Comparison of ENCODE assay signal across 9 cellular contexts in genomic region chr7:150420987-150421674, GRCh38. TPM values are rescaled to one million over a fixed set of nuclear protein-coding genes. Genes with fewer than 3 reads are reported as not detected.
DNase-seq lines count a peak whose midpoint lies in the region; ATAC-seq and TF ChIP-seq lines count a peak whose summit lies in the region.
"Had no signal": no experiment of that assay in that cellular context is flagged by ENCODE, and none has a peak within 500 bp of the region (broad histone marks: within the 10 kb centered on the region; RNA-seq: fewer than 3 reads in every experiment).

No MANE protein-coding gene starts in this region.

- H3K27me3 ChIP-seq in adrenal gland: no peaks in the 10 kb centered on the region
- no peaks in the 10 kb centered on the region for H3K27me3 ChIP-seq in right atrium auricular region
- H3K27me3 ChIP-seq in gastrocnemius medialis: no peaks in the 10 kb centered on the region

- no peaks in the 10 kb centered on the region for H3K36me3 ChIP-seq in adrenal gland (replicated peaks in 1 of 2)
- no peaks in the 10 kb centered on the region for H3K36me3 ChIP-seq in right atrium auricular region
- H3K36me3 ChIP-seq in gastrocnemius medialis: no peaks in the 10 kb centered on the region
- H3K36me3 ChIP-seq: BLaER1 treated with 17β-estradiol and CSF1 and Interleukin-3, amounts not matched to agents 10 nM and 100 nM had no signal

- H3K27ac ChIP-seq in adrenal gland (no peak overlapping the region), right atrium auricular region (no peak overlapping the region), gastrocnemius medialis (no peak overlapping the region)
- H3K27ac ChIP-seq: BLaER1 treated with 17β-estradiol and CSF1 and Interleukin-3, amounts not matched to agents 10 nM and 100 nM had no signal

- H3K4me3 Mint-ChIP-seq in T-helper 1 cell treated with Interleukin-12 subunit alpha and Interleukin-12 subunit beta and Interleukin-4 antibody, amounts not matched to agents 30 μg/mL and 1 μg/mL, for 36 hours: no peak overlapping the region

- peak; percentile 94 for ATAC-seq in HG02938 (IDR thresholded peaks at IDR 0.05; ENCODE audit: unreplicated experiment)
- ATAC-seq in gastrocnemius medialis: peak; percentile 97 to 99

- TF ChIP-seq CTCF in adrenal gland (IDR thresholded peaks at IDR 0.05) (peak; percentile 84 to 94 (median 88)), right atrium auricular region (IDR thresholded peaks at IDR 0.05) (peak; percentile 77 to 92), gastrocnemius medialis (IDR thresholded peaks at IDR 0.05 in 4 of 5, conservative IDR thresholded peaks at IDR 0.05 in 1 of 5) (peak; percentile 66 to 94 (median 77))

- in situ Hi-C loops in gastrocnemius medialis (cut with MboI; ENCODE audit: low sequenced_read_pairs in 4 of 4): loop anchor here in 2 of 4 donors (25.0 kb wide), 1 partner anchor 134 kb away; no protein-coding TSS in a partner anchor

- DNase-seq in NCI-H2196 (lab: John Stamatoyannopoulos, UW; ENCODE audit: unreplicated experiment) (peak; percentile 28), NCI-H2196 treated with DMSO at 0.1 percent for 48 hours (lab: John Stamatoyannopoulos, UW; ENCODE audit: unreplicated experiment) (no peak), NCI-H1694 (lab: John Stamatoyannopoulos, UW) (peak; percentile 78), adrenal gland (peak; percentile 79 to 94 (median 89)), right atrium auricular region (ENCODE audit: low spot score) (peak; percentile 86), gastrocnemius medialis (peak; percentile 57 to 65)

- H3K4me3 ChIP-seq in adrenal gland: no peak overlapping the region
- H3K4me3 ChIP-seq in right atrium auricular region: no peak overlapping the region
- H3K4me3 ChIP-seq in gastrocnemius medialis: peak overlapping the region in 1 of 4 donors; percentile 32
- H3K4me3 ChIP-seq: BLaER1 treated with 17β-estradiol and CSF1 and Interleukin-3, amounts not matched to agents 10 nM and 100 nM had no signal

- H3K4me1 ChIP-seq in adrenal gland (replicated peaks in 1 of 2) (no peaks in the 10 kb centered on the region), right atrium auricular region (no peaks in the 10 kb centered on the region), gastrocnemius medialis (no peaks in the 10 kb centered on the region)

- TF ChIP-seq POLR2A in adrenal gland (IDR thresholded peaks at IDR 0.05): no peak
- TF ChIP-seq POLR2A in gastrocnemius medialis (IDR thresholded peaks at IDR 0.05): no peak

- H3K27me3 Mint-ChIP-seq in T-helper 1 cell treated with Interleukin-12 subunit alpha and Interleukin-12 subunit beta and Interleukin-4 antibody, amounts not matched to agents 30 μg/mL and 1 μg/mL, for 36 hours (ENCODE audit: low read depth): peaks cover 10% of the 10 kb centered on the region

- 14 to 17% (median 15%) methylated on average over 27 of the region's 27 CpGs for WGBS in adrenal gland, 4 donors

- H3K9me3 Mint-ChIP-seq in T-helper 1 cell treated with Interleukin-12 subunit alpha and Interleukin-12 subunit beta and Interleukin-4 antibody, amounts not matched to agents 30 μg/mL and 1 μg/mL, for 36 hours: no peaks in the 10 kb centered on the region

- peaks cover 9% of the 10 kb centered on the region for H3K4me1 Mint-ChIP-seq in T-helper 1 cell treated with Interleukin-12 subunit alpha and Interleukin-12 subunit beta and Interleukin-4 antibody, amounts not matched to agents 30 μg/mL and 1 μg/mL, for 36 hours (ENCODE audit: low read depth)

- H3K36me3 Mint-ChIP-seq in T-helper 1 cell treated with Interleukin-12 subunit alpha and Interleukin-12 subunit beta and Interleukin-4 antibody, amounts not matched to agents 30 μg/mL and 1 μg/mL, for 36 hours (ENCODE audit: low read depth): peaks cover 5% of the 10 kb centered on the region

- intact Hi-C loops in adrenal gland (cut with DNase I): no loop called here
- intact Hi-C loops in gastrocnemius medialis (cut with DNase I; ENCODE audit: low total_unique reads): loop anchor here (1.0 to 2.0 kb wide), 3 partner anchors 16 to 135 kb away; a partner anchor contains a TSS

- H3K9me3 ChIP-seq in adrenal gland (replicated peaks in 1 of 3): no peaks in the 10 kb centered on the region
- H3K9me3 ChIP-seq in right atrium auricular region: no peaks in the 10 kb centered on the region
- no peaks in the 10 kb centered on the region for H3K9me3 ChIP-seq in gastrocnemius medialis
- H3K9me3 ChIP-seq: BLaER1 treated with 17β-estradiol and CSF1 and Interleukin-3, amounts not matched to agents 10 nM and 100 nM had no signal

- peak overlapping the region; percentile 37 for H3K27ac Mint-ChIP-seq in T-helper 1 cell treated with Interleukin-12 subunit alpha and Interleukin-12 subunit beta and Interleukin-4 antibody, amounts not matched to agents 30 μg/mL and 1 μg/mL, for 36 hours

RNA-seq across cellular contexts. Expression of gene GIMAP8, which starts 29.3 kb away (rescaled TPM):
- total RNA-seq in adrenal gland (10 to 100 TPM in 5 of 8 donors, 1 to 10 TPM in 3; 8.2 to 18.4 (median 11.6) TPM), right atrium auricular region (1 to 10 TPM; 6.6 to 9.6 TPM), gastrocnemius medialis (10 to 100 TPM in 1 of 4 donors, 1 to 10 TPM in 3; 5.4 to 10.4 (median 7.1) TPM)
- 1 to 10 TPM; 6.1 to 9.3 (median 6.8) TPM for polyA plus RNA-seq in adrenal gland

RNA-seq across cellular contexts. Expression of gene ZNF775, which starts 42.0 kb away (rescaled TPM):
- total RNA-seq in adrenal gland (10 to 100 TPM in 1 of 8 donors, 1 to 10 TPM in 7; 3.2 to 13.9 (median 7.5) TPM), right atrium auricular region (1 to 10 TPM; 4.1 to 6.2 TPM), gastrocnemius medialis (1 to 10 TPM; 3.1 to 7.5 (median 3.3) TPM)
- polyA plus RNA-seq in adrenal gland: 1 to 10 TPM in 2 of 3 donors, under 1 TPM in 1; 0.26 to 6.0 (median 3.0) TPM

RNA-seq across cellular contexts. Expression of gene REPIN1, which starts 52.5 kb away (rescaled TPM):
- total RNA-seq in adrenal gland (100 to 1,000 TPM; 153 to 294 (median 214) TPM), right atrium auricular region (100 to 1,000 TPM in 1 of 2 donors, 10 to 100 TPM in 1; 100.0 to 110 TPM), gastrocnemius medialis (100 to 1,000 TPM; 115 to 332 (median 159) TPM)
- 100 to 1,000 TPM in 1 of 3 donors, 10 to 100 TPM in 2; 69.0 to 140 (median 95.8) TPM for polyA plus RNA-seq in adrenal gland
